In genomic region chr2:74183878-74184277, GRCh38 we compare ENCODE assay signal across 1 cellular context.
A peak's percentile ranks its signal among the peaks of the same experiment; 100 is the strongest.
TF ChIP-seq lines count a peak whose summit lies in the region.

No MANE protein-coding gene starts in this region.

TF ChIP-seq in GM12878, 131 proteins besides CTCF, POLR2A, EP300 and RAD21:
- TF ChIP-seq, protein P1, sequence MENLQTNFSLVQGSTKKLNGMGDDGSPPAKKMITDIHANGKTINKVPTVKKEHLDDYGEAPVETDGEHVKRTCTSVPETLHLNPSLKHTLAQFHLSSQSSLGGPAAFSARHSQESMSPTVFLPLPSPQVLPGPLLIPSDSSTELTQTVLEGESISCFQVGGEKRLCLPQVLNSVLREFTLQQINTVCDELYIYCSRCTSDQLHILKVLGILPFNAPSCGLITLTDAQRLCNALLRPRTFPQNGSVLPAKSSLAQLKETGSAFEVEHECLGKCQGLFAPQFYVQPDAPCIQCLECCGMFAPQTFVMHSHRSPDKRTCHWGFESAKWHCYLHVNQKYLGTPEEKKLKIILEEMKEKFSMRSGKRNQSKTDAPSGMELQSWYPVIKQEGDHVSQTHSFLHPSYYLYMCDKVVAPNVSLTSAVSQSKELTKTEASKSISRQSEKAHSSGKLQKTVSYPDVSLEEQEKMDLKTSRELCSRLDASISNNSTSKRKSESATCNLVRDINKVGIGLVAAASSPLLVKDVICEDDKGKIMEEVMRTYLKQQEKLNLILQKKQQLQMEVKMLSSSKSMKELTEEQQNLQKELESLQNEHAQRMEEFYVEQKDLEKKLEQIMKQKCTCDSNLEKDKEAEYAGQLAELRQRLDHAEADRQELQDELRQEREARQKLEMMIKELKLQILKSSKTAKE (IDR thresholded peaks at IDR 0.05; ENCODE audit: low read depth, poor library complexity, severe bottlenecking): peak; percentile 52
- TF ChIP-seq BHLHE40 (IDR thresholded peaks at IDR 0.05; ENCODE audit: borderline replicate concordance in 1 of 2, low read depth in 2 of 2, low read length in 1 of 2): 0 out of 4 replicates have a peak, but pooled peaks of 1 of the 2 experiments have one; percentile 6
- 0 out of 2 replicates have a peak, but pooled peaks have one; percentile 8 for TF ChIP-seq EED (IDR thresholded peaks at IDR 0.05; ENCODE audit: low read depth)
- no peak for TF ChIP-seq TCF12 (IDR thresholded peaks at IDR 0.05; ENCODE audit: low read depth, low read length)
- TF ChIP-seq, protein P2, sequence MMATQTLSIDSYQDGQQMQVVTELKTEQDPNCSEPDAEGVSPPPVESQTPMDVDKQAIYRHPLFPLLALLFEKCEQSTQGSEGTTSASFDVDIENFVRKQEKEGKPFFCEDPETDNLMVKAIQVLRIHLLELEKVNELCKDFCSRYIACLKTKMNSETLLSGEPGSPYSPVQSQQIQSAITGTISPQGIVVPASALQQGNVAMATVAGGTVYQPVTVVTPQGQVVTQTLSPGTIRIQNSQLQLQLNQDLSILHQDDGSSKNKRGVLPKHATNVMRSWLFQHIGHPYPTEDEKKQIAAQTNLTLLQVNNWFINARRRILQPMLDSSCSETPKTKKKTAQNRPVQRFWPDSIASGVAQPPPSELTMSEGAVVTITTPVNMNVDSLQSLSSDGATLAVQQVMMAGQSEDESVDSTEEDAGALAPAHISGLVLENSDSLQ (IDR thresholded peaks at IDR 0.05): peak; percentile 24; the same call in 1 of the 2 replicates
